8 cellular contexts compared by ENCODE assay signal in genomic region chr16:6643083-6643686, GRCh38.
DNase-seq lines count a peak whose midpoint lies in the region; ATAC-seq and TF ChIP-seq lines count a peak whose summit lies in the region.

No MANE protein-coding gene starts in this region.

- H3K36me3 ChIP-seq in PC-3 (ENCODE audit: low read depth, low read length) (no peaks in the 10 kb centered on the region), iPS-18a (ENCODE audit: control insufficient read depth, low read depth, low read length) (no peaks in the 10 kb centered on the region), smooth muscle cell (ENCODE audit: low read depth) (no peaks in the 10 kb centered on the region)

- ATAC-seq in HG02973 (IDR thresholded peaks at IDR 0.05; ENCODE audit: unreplicated experiment) (peak; percentile 50), PC-3 (no peak), HG02798 (IDR thresholded peaks at IDR 0.05; ENCODE audit: poor library complexity, unreplicated experiment) (no peak), GM18520 (IDR thresholded peaks at IDR 0.05; ENCODE audit: unreplicated experiment) (no peak)

- H2AFZ ChIP-seq in PC-3 (ENCODE audit: low read length) (no peak overlapping the region), smooth muscle cell (ENCODE audit: low read depth) (no peak overlapping the region)

- CTCF ChIA-PET in PC-3 (lab: Charles Lee): no interaction called here

- H3K27me3 ChIP-seq in PC-3 (ENCODE audit: low read length) (peaks cover 21% of the 10 kb centered on the region), iPS-18a (ENCODE audit: control insufficient read depth, insufficient read depth, low read length) (no peaks in the 10 kb centered on the region), smooth muscle cell (ENCODE audit: low read depth) (peaks cover 33% of the 10 kb centered on the region)

- TF ChIP-seq CTCF in PC-3 (conservative IDR thresholded peaks at IDR 0.05; ENCODE audit: low read depth, low read length) (peak; percentile 78), smooth muscle cell (IDR thresholded peaks at IDR 0.05; ENCODE audit: borderline replicate concordance, insufficient read depth, poor library complexity, severe bottlenecking) (peak; percentile 86)

- no peaks in the 10 kb centered on the region for H3K9me2 ChIP-seq in PC-3 (replicated peaks; ENCODE audit: low read length)

- POLR2A ChIA-PET in PC-3 (lab: Charles Lee; ENCODE audit: unreplicated experiment): no interaction called here

- no peaks in the 10 kb centered on the region for H4K20me1 ChIP-seq in PC-3 (ENCODE audit: low read length)
- H4K20me1 ChIP-seq in smooth muscle cell (ENCODE audit: low read depth): no peaks in the 10 kb centered on the region

- no peaks in the 10 kb centered on the region for H3F3A ChIP-seq in PC-3 (ENCODE audit: low read length, unreplicated experiment)
- H3F3A ChIP-seq in smooth muscle cell (ENCODE audit: low read depth): no peaks in the 10 kb centered on the region

- DNase-seq in Caki2 (ENCODE audit: low read depth) (peak; percentile 56), PC-3 (peak; percentile 73), amniotic epithelial cell (ENCODE audit: low read depth) (peak; percentile 34), smooth muscle cell (lab: John Stamatoyannopoulos, UW; ENCODE audit: unreplicated experiment) (peak; percentile 1)

- H3K4me2 ChIP-seq in PC-3 (ENCODE audit: low read length) (no peak overlapping the region), smooth muscle cell (no peak overlapping the region)

- H3K79me2 ChIP-seq in PC-3 (ENCODE audit: low read length) (no peaks in the 10 kb centered on the region), smooth muscle cell (ENCODE audit: low read depth) (no peaks in the 10 kb centered on the region)

- intact Hi-C loops in PC-3 (cut with micrococcal nuclease): no loop called here

- H3K4me3 ChIP-seq in PC-3 (ENCODE audit: low read length) (no peak overlapping the region), iPS-18a (ENCODE audit: low read length) (peak overlapping the region; percentile 57), smooth muscle cell (no peak overlapping the region)

- BruUV-seq in PC-3 (replicated peaks; lab: Mats Ljungman, UMichigan): no TSS peak

- no peaks in the 10 kb centered on the region for H3K4me1 ChIP-seq in PC-3 (ENCODE audit: insufficient read depth, low read length)
- H3K4me1 ChIP-seq in iPS-18a (ENCODE audit: control insufficient read depth, low read depth, low read length): peaks cover 21% of the 10 kb centered on the region
- H3K4me1 ChIP-seq in smooth muscle cell (ENCODE audit: low read depth): peaks cover 6% of the 10 kb centered on the region

- in situ Hi-C loops in Caki2 (cut with HindIII; ENCODE audit: low pct_unique_long_range_greater_than_20kb, low sequenced_read_pairs): no loop called here

- H3K27ac ChIP-seq in PC-3 (ENCODE audit: low read length): no peak overlapping the region
- H3K27ac ChIP-seq in iPS-18a (ENCODE audit: low read length): no peak overlapping the region
- no peak overlapping the region for H3K27ac ChIP-seq in smooth muscle cell (ENCODE audit: low read depth)

- 36% methylated on average over 5 of the region's 5 CpGs for WGBS in smooth muscle cell (ENCODE audit: low lambda C conversion rate)

- H3K9me3 ChIP-seq in PC-3 (ENCODE audit: low read length) (no peaks in the 10 kb centered on the region), iPS-18a (ENCODE audit: control insufficient read depth, low read depth, low read length) (no peaks in the 10 kb centered on the region), smooth muscle cell (replicated peaks; ENCODE audit: low read depth) (no peaks in the 10 kb centered on the region)

- H3K9ac ChIP-seq in PC-3 (ENCODE audit: low read length): no peak overlapping the region
- H3K9ac ChIP-seq in iPS-18a (ENCODE audit: low read length): no peak overlapping the region
- no peak overlapping the region for H3K9ac ChIP-seq in smooth muscle cell (ENCODE audit: low read depth)

Comparison
In these comparisons a context has a peak if more than half of its experiments do, and no peak if none do; other contexts are left out.
1. DNase-seq: peak in every context shown above with its lines; median percentile 73 in PC-3; 56 in Caki2; 34 in amniotic epithelial cell; 1 in smooth muscle cell.